In the genomic region with DNA sequence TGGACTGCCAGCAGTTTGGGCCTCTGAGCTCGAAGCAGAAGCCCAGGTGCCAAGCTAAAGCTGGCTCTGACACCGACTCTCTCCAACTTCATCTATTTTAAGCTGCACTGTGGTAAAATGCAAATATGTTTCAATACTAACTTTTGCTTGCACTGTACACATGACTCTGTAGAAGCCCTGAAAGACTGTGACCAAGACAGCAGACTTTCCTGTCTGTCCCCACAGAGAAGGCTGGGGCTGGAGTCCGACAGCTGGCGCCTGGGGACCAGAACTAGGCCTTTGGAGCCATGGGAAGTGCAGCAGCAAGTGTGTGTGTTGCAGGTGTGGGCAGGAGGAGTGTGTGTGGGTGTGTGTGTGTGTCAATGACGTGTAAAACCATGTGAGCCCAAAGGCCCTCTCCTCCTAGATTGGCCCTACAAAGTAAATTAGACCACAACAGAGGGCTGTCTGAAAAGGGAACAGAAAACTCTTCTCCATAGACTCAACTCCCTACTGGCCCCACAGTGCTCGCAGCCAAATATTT, we compare ENCODE assay signal across 9 cellular contexts. TPM values are rescaled to one million over a fixed set of nuclear protein-coding genes. Genes with fewer than 3 reads are reported as not detected.
DNase-seq lines count a peak whose midpoint lies in the region; ATAC-seq and TF ChIP-seq lines count a peak whose summit lies in the region.
"Had no signal": no experiment of that assay in that cellular context is flagged by ENCODE, and none has a peak within 500 bp of the region (broad histone marks: within the 10 kb centered on the region; RNA-seq: fewer than 3 reads in every experiment).

No MANE protein-coding gene starts in this region.

- H3K36me3 Mint-ChIP-seq in T-helper 17 cell (ENCODE audit: low read depth), result peaks cover 6% of the 10 kb centered on the region

- ATAC-seq in GM19452 (IDR thresholded peaks at IDR 0.05; ENCODE audit: unreplicated experiment), result peak; percentile 89
- ATAC-seq in HG03025 (IDR thresholded peaks at IDR 0.05; ENCODE audit: low FRiP score, unreplicated experiment), result peak; percentile 85
- peak; percentile 46 for ATAC-seq in T-helper 17 cell

- H3K4me3 Mint-ChIP-seq in T-helper 17 cell, result no peak overlapping the region
- H3K4me3 Mint-ChIP-seq: activated CD4-positive, alpha-beta memory T cell treated with anti-CD3 and anti-CD28 coated beads, Interleukin-2, amount 10 ng/mL, durations not matched to agents 7 days and 5 days had no signal

- TF ChIP-seq POLR2A in GM15510 (IDR thresholded peaks at IDR 0.05; ENCODE audit: borderline replicate concordance, extremely low read depth, insufficient read length), result peak; percentile 40

- H3K27me3 Mint-ChIP-seq in T-helper 17 cell, result no peaks in the 10 kb centered on the region
- H3K27me3 Mint-ChIP-seq: activated CD4-positive, alpha-beta memory T cell treated with anti-CD3 and anti-CD28 coated beads, Interleukin-2, amount 10 ng/mL, durations not matched to agents 7 days and 5 days had no signal

- DNase-seq in T-helper 17 cell, result no peak
- DNase-seq in DMS114 treated with DMSO at 0.1 percent for 48 hours (lab: John Stamatoyannopoulos, UW; ENCODE audit: unreplicated experiment), result no peak
- no peak for DNase-seq in SW 1271 (lab: John Stamatoyannopoulos, UW)
- DNase-seq in posterior cingulate gyrus, result no peak
- no peak for DNase-seq in C1 segment of cervical spinal cord (lab: John Stamatoyannopoulos, UW)
- DNase-seq: activated CD4-positive, alpha-beta memory T cell treated with anti-CD3 and anti-CD28 coated beads, Interleukin-2, amount 10 ng/mL, durations not matched to agents 7 days and 5 days had no signal

- H3K4me1 Mint-ChIP-seq in T-helper 17 cell, result peaks cover 4% of the 10 kb centered on the region
- H3K4me1 Mint-ChIP-seq: activated CD4-positive, alpha-beta memory T cell treated with anti-CD3 and anti-CD28 coated beads, Interleukin-2, amount 10 ng/mL, durations not matched to agents 7 days and 5 days had no signal

- intact Hi-C loops in posterior cingulate gyrus (cut with DNase I), result no loop called here

- H3K27ac Mint-ChIP-seq in T-helper 17 cell, result no peak overlapping the region
- H3K27ac Mint-ChIP-seq: activated CD4-positive, alpha-beta memory T cell treated with anti-CD3 and anti-CD28 coated beads, Interleukin-2, amount 10 ng/mL, durations not matched to agents 7 days and 5 days had no signal

- H3K9me3 ChIP-seq in T-helper 17 cell (ENCODE audit: control insufficient read depth, low read length, poor library complexity, severe bottlenecking), result no peaks in the 10 kb centered on the region

RNA-seq across cellular contexts. Expression of gene RAB35, which starts 16.4 kb away (rescaled TPM):
- total RNA-seq in T-helper 17 cell, result 10 to 100 TPM; 53.3 to 64.9 TPM
